ENCODE assay signal across 15 cellular contexts in genomic region chr2:88549616-88550292, GRCh38.
A peak's percentile ranks its signal among the peaks of the same experiment; 100 is the strongest.
DNase-seq lines count a peak whose midpoint lies in the region.
"Had no signal": no experiment of that assay in that cellular context is flagged by ENCODE, and none has a peak within 500 bp of the region (broad histone marks: within the 10 kb centered on the region; RNA-seq: fewer than 3 reads in every experiment).

No MANE protein-coding gene starts in this region.

- DNase-seq in AG08395 (ENCODE audit: low spot score) (peak; percentile 15), cerebellum (ENCODE audit: low spot score) (no peak), HT-29 (ENCODE audit: low spot score) (no peak), dedifferentiated amniotic fluid mesenchymal stem cell (ENCODE audit: extremely low spot score) (no peak), globus pallidus (ENCODE audit: low spot score) (no peak)
- DNase-seq: activated CD8-positive, alpha-beta memory T cell treated with anti-CD3 and anti-CD28 coated beads, Interleukin-2, amount 50 U/mL, for 4 hours; aorta; CD4-positive, alpha-beta T cell; right cardiac atrium had no signal

- H3K4me3 ChIP-seq in HUES64 (ENCODE audit: low read length) = peak overlapping the region; percentile 47
- peak overlapping the region; percentile 30 for H3K4me3 ChIP-seq in ectodermal cell (ENCODE audit: insufficient read depth, low read depth, low read length)
- peak overlapping the region; percentile 22 for H3K4me3 ChIP-seq in mesodermal cell (ENCODE audit: extremely low read depth, insufficient read depth, low read length, poor library complexity, severe bottlenecking)
- H3K4me3 ChIP-seq: HAP-1, lung, tibial nerve had no signal

- H3K27me3 ChIP-seq in HUES64 (ENCODE audit: insufficient read depth, low read length) = no peaks in the 10 kb centered on the region
- no peaks in the 10 kb centered on the region for H3K27me3 ChIP-seq in ectodermal cell (ENCODE audit: control insufficient read depth, insufficient read depth, low read length, poor library complexity, severe bottlenecking)

- H3K9ac ChIP-seq in HUES64 (ENCODE audit: low read depth, low read length) = peak overlapping the region; percentile 21; the same call in 1 of the 2 replicates

- no peaks in the 10 kb centered on the region for H3K36me3 ChIP-seq in HUES64 (ENCODE audit: insufficient read depth, low read length)
- H3K36me3 ChIP-seq in ectodermal cell (ENCODE audit: control insufficient read depth, insufficient read depth, low read length) = no peaks in the 10 kb centered on the region
- H3K36me3 ChIP-seq in mesodermal cell (ENCODE audit: control insufficient read depth, insufficient read depth, low read length) = peaks cover 8% of the 10 kb centered on the region
- H3K36me3 ChIP-seq: HAP-1 had no signal

- H3K27ac ChIP-seq in HUES64 (ENCODE audit: low read depth, low read length) (no peak overlapping the region; the same call in 1 of the 2 replicates), ectodermal cell (ENCODE audit: insufficient read depth, low read depth, low read length, poor library complexity, severe bottlenecking) (peak overlapping the region; percentile 72), mesodermal cell (ENCODE audit: low read depth, low read length, severe bottlenecking) (no peak overlapping the region)
- H3K27ac ChIP-seq: tibial nerve had no signal

- peaks cover 16% of the 10 kb centered on the region for H3K4me1 ChIP-seq in HUES64 (ENCODE audit: insufficient read depth, low read length)
- H3K4me1 ChIP-seq in ectodermal cell (ENCODE audit: control insufficient read depth, insufficient read depth, low read length) = peaks cover 12% of the 10 kb centered on the region
- no peaks in the 10 kb centered on the region for H3K4me1 ChIP-seq in mesodermal cell (ENCODE audit: control insufficient read depth, insufficient read depth, low read length, poor library complexity, severe bottlenecking)
- H3K4me1 ChIP-seq: HAP-1 had no signal

- 3% methylated on average over 36 of the region's 36 CpGs for WGBS in HUES64
- 1 to 2% methylated on average over 36 of the region's 36 CpGs for WGBS in ectodermal cell, 2 experiments
- WGBS in mesodermal cell (ENCODE audit: insufficient coverage in 2 of 2), 2 experiments = 6 to 7% methylated on average over 21 to 22 of the region's 36 CpGs

- H3K9me3 ChIP-seq in HUES64 (ENCODE audit: insufficient read depth, low read depth, low read length) (no peaks in the 10 kb centered on the region), ectodermal cell (ENCODE audit: control insufficient read depth, low read length) (no peaks in the 10 kb centered on the region), mesodermal cell (ENCODE audit: control insufficient read depth, low read length) (no peaks in the 10 kb centered on the region)
- H3K9me3 ChIP-seq: HAP-1, tibial nerve had no signal
